ENCODE assay signal across 8 cellular contexts in genomic region chr1:6612641-6613360, GRCh38. TPM values are rescaled to one million over a fixed set of nuclear protein-coding genes. Genes with fewer than 3 reads are reported as not detected.
DNase-seq lines count a peak whose midpoint lies in the region; ATAC-seq and TF ChIP-seq lines count a peak whose summit lies in the region.

No MANE protein-coding gene starts in this region.

- H4K20me1 ChIP-seq in BLaER1, result peaks cover 27% of the 10 kb centered on the region

- peaks cover 13% of the 10 kb centered on the region for H3K27me3 ChIP-seq in BLaER1
- peaks cover 3% of the 10 kb centered on the region for H3K27me3 ChIP-seq in NT2/D1 (ENCODE audit: insufficient read depth, insufficient read length)
- no peaks in the 10 kb centered on the region for H3K27me3 ChIP-seq in right lobe of liver
- no peaks in the 10 kb centered on the region for H3K27me3 ChIP-seq in suprapubic skin

- no peaks in the 10 kb centered on the region for H3K27me3 Mint-ChIP-seq in chondrocyte (ENCODE audit: low read depth)

- TF ChIP-seq CTCF in chondrocyte (IDR thresholded peaks at IDR 0.05), result peak; percentile 37
- peak in 1 of 4 donors; percentile 12 for TF ChIP-seq CTCF in right lobe of liver (IDR thresholded peaks at IDR 0.05)
- no peak for TF ChIP-seq CTCF in suprapubic skin (IDR thresholded peaks at IDR 0.05)

- H3K27ac Mint-ChIP-seq in chondrocyte (ENCODE audit: unreplicated experiment), result peak overlapping the region; percentile 94

- H3K4me3 ChIP-seq in BLaER1 (peak overlapping the region; percentile 97), NT2/D1 (ENCODE audit: insufficient read length, low read depth) (peak overlapping the region; percentile 56), right lobe of liver (peak overlapping the region; percentile 72 to 88 (median 82)), suprapubic skin (peak overlapping the region; percentile 90)

- WGBS in right lobe of liver (ENCODE audit: insufficient coverage, low coverage, low lambda C conversion rate, missing lambda C conversion rate), result under 1% methylated on average over 26 of the region's 67 CpGs
- under 1% methylated on average over 49 of the region's 67 CpGs for WGBS in suprapubic skin

- H3K4me2 ChIP-seq in BLaER1, result peak overlapping the region; percentile 99

- peaks cover 44% of the 10 kb centered on the region for H3K4me1 Mint-ChIP-seq in chondrocyte (ENCODE audit: low read depth)

- H3K36me3 ChIP-seq in BLaER1 (peaks cover 14% of the 10 kb centered on the region), NT2/D1 (ENCODE audit: insufficient read depth, insufficient read length, low read length) (peaks cover 15% of the 10 kb centered on the region), right lobe of liver (no peaks in the 10 kb centered on the region), suprapubic skin (no peaks in the 10 kb centered on the region)

- peak overlapping the region; percentile 90 for H3K4me3 Mint-ChIP-seq in chondrocyte (ENCODE audit: unreplicated experiment)

- H3K9ac ChIP-seq in BLaER1 (peak overlapping the region; percentile 82), NT2/D1 (ENCODE audit: insufficient read length, low read depth) (peak overlapping the region; percentile 83)

- TF ChIP-seq POLR2A in GM15510 (IDR thresholded peaks at IDR 0.05; ENCODE audit: borderline replicate concordance, extremely low read depth, insufficient read length) (peak; percentile 25), right lobe of liver (IDR thresholded peaks at IDR 0.05) (peak; percentile 58), suprapubic skin (IDR thresholded peaks at IDR 0.05) (peak in 1 of 2 donors; percentile 18)

- TF ChIP-seq EP300 in suprapubic skin (IDR thresholded peaks at IDR 0.05), result peak; percentile 19

- H3K9me3 Mint-ChIP-seq in chondrocyte (ENCODE audit: low read depth), result no peaks in the 10 kb centered on the region

- ATAC-seq in HG03060 (IDR thresholded peaks at IDR 0.05; ENCODE audit: low read depth, unreplicated experiment), result peak; percentile 1
- peak; percentile 41 to 66 (median 60) for ATAC-seq in right lobe of liver
- no peak for ATAC-seq in GM19467 (IDR thresholded peaks at IDR 0.05; ENCODE audit: unreplicated experiment)

- H3K4me1 ChIP-seq in BLaER1, result peaks cover 28% of the 10 kb centered on the region
- H3K4me1 ChIP-seq in NT2/D1 (ENCODE audit: insufficient read depth, insufficient read length), result no peaks in the 10 kb centered on the region
- peaks cover 0 to 11% (median 0%) of the 10 kb centered on the region in 4 donors for H3K4me1 ChIP-seq in right lobe of liver
- H3K4me1 ChIP-seq in suprapubic skin, result peaks cover 43% of the 10 kb centered on the region

- H3K9me3 ChIP-seq in BLaER1 (no peaks in the 10 kb centered on the region), NT2/D1 (ENCODE audit: insufficient read depth, low read length) (no peaks in the 10 kb centered on the region), right lobe of liver (no peaks in the 10 kb centered on the region), suprapubic skin (no peaks in the 10 kb centered on the region)

- DNase-seq in NT2/D1 (ENCODE audit: low read depth, low spot score) (no peak), chondrocyte (ENCODE audit: low spot score) (no peak), right lobe of liver (peak; percentile 65 to 74 (median 68)), suprapubic skin (ENCODE audit: low spot score in 2 of 2) (peak; percentile 81 to 87)

- H3K27ac ChIP-seq in BLaER1 (peak overlapping the region; percentile 70), right lobe of liver (peak overlapping the region; percentile 83 to 91 (median 90)), suprapubic skin (peak overlapping the region; percentile 99)

- intact Hi-C loops in right lobe of liver (cut with DNase I), result no loop called here

- no peaks in the 10 kb centered on the region for H3K36me3 Mint-ChIP-seq in chondrocyte (ENCODE audit: low read depth)

RNA-seq across cellular contexts. Expression of gene PHF13, which starts 0.7 kb away (rescaled TPM):
- total RNA-seq in chondrocyte (22.2 to 25.6 TPM (median 23.9 TPM) in 3 replicates), right lobe of liver (1 to 10 TPM; 2.7 to 6.2 (median 4.5) TPM), suprapubic skin (10 to 100 TPM; 12.6 to 21.7 (median 17.0) TPM)

RNA-seq across cellular contexts. Expression of gene KLHL21, which starts 10.1 kb away (rescaled TPM):
- total RNA-seq in chondrocyte (34.3 to 39.6 TPM (median 38.3 TPM) in 3 replicates), right lobe of liver (10 to 100 TPM; 12.1 to 24.6 (median 20.0) TPM), suprapubic skin (100 to 1,000 TPM; 105 to 125 (median 118) TPM)

RNA-seq across cellular contexts. Expression of gene THAP3, which starts 11.9 kb away (rescaled TPM):
- total RNA-seq in chondrocyte (12.9 to 18.2 TPM (median 14.7 TPM) in 3 replicates), right lobe of liver (10 to 100 TPM in 4 of 6 experiments, 1 to 10 TPM in 2; 5.9 to 11.3 (median 10.3) TPM), suprapubic skin (10 to 100 TPM; 13.2 to 31.8 (median 24.8) TPM)

RNA-seq across cellular contexts. Expression of gene ZBTB48, which starts 33.0 kb away (rescaled TPM):
- 19.9 to 27.4 TPM (median 23.7 TPM) in 3 replicates for total RNA-seq in chondrocyte
- total RNA-seq in right lobe of liver, result 10 to 100 TPM in 4 of 6 experiments, 1 to 10 TPM in 2; 5.9 to 43.1 (median 19.5) TPM
- total RNA-seq in suprapubic skin, result 10 to 100 TPM; 17.8 to 26.7 (median 21.6) TPM

RNA-seq across cellular contexts. Expression of gene TAS1R1, which starts 57.7 kb away (rescaled TPM):
- total RNA-seq in chondrocyte, result not detected in 3 replicates
- under 1 TPM in 1 of 6 experiments, not detected in 5; 0.26 TPM for total RNA-seq in right lobe of liver
- under 1 TPM in 2 of 4 donors, not detected in 2; 0.40 to 0.45 TPM for total RNA-seq in suprapubic skin

Comparison
In these comparisons a context has a peak if more than half of its experiments do, and no peak if none do; other contexts are left out.
1. DNase-seq: peak in right lobe of liver (3 of 3) and suprapubic skin (2 of 2); none in NT2/D1 (single experiment) and chondrocyte (single experiment).
2. Peak in every context shown above with its lines, with median percentiles within 50 percentile points of each other: H3K27ac ChIP-seq and H3K4me3 ChIP-seq.